In genomic region chr16:89194340-89195311, GRCh38 we compare ENCODE assay signal across 1 cellular context.
TF ChIP-seq lines count a peak whose summit lies in the region.

No MANE protein-coding gene starts in this region.

TF ChIP-seq in H1, 55 proteins besides CTCF, POLR2A, EP300 and RAD21:
- TF ChIP-seq KDM4A (IDR thresholded peaks at IDR 0.05; ENCODE audit: low read depth, low read length, severe bottlenecking) (no peak), POU5F1 (IDR thresholded peaks at IDR 0.05; ENCODE audit: low read depth, low read length) (no peak), MAFK (IDR thresholded peaks at IDR 0.05; ENCODE audit: low read depth, low read length) (no peak), GTF2F1 (IDR thresholded peaks at IDR 0.05; ENCODE audit: borderline replicate concordance, low read depth, low read length) (no peak), CTBP2 (IDR thresholded peaks at IDR 0.05; ENCODE audit: borderline replicate concordance, insufficient read depth, insufficient read length, low read length) (no peak), TAF7 (optimal IDR thresholded peaks at IDR 0.05; ENCODE audit: borderline replicate concordance, low read depth, low read length) (no peak), KDM1A (IDR thresholded peaks at IDR 0.05; ENCODE audit: borderline replicate concordance, low read length) (no peak), NANOG (IDR thresholded peaks at IDR 0.05; ENCODE audit: insufficient read depth, low read depth, low read length, poor library complexity, severe bottlenecking) (no peak), GABPA (IDR thresholded peaks at IDR 0.05; ENCODE audit: borderline replicate concordance, insufficient read depth, low read length) (no peak), SIX5 (IDR thresholded peaks at IDR 0.05; ENCODE audit: low read depth, low read length) (no peak), BACH1 (IDR thresholded peaks at IDR 0.05; ENCODE audit: low read length) (no peak), CHD1 (IDR thresholded peaks at IDR 0.05; ENCODE audit: low read depth, low read length) (no peak), CBX8 (IDR thresholded peaks at IDR 0.05; ENCODE audit: borderline replicate concordance, low read depth, low read length) (no peak), BRCA1 (IDR thresholded peaks at IDR 0.05; ENCODE audit: low read depth, low read length) (no peak), CHD2 (IDR thresholded peaks at IDR 0.05; ENCODE audit: low read length) (no peak), NRF1 (IDR thresholded peaks at IDR 0.05; ENCODE audit: low read depth, low read length) (no peak), SP4 (IDR thresholded peaks at IDR 0.05; ENCODE audit: low read length) (no peak), CBX5 (IDR thresholded peaks at IDR 0.05; ENCODE audit: low read depth, low read length) (no peak)
